Comparison of ENCODE assay signal across 24 cellular contexts in genomic region chr5:10065428-10066000, GRCh38.
DNase-seq lines count a peak whose midpoint lies in the region; ATAC-seq and TF ChIP-seq lines count a peak whose summit lies in the region.
"Had no signal": no experiment of that assay in that cellular context is flagged by ENCODE, and none has a peak within 500 bp of the region (broad histone marks: within the 10 kb centered on the region; RNA-seq: fewer than 3 reads in every experiment).

No MANE protein-coding gene starts in this region.

- no peak overlapping the region for H3K4ac ChIP-seq in mesenchymal stem cell (ENCODE audit: low read depth in 1 of 2, low read length in 2 of 2)

- H3K27me3 Mint-ChIP-seq in natural killer cell treated with Interleukin-12 subunit alpha and Interleukin-12 subunit beta and Interleukin-15 and Interleukin-18, amount 100 ng/mL, for 72 hours, result no peaks in the 10 kb centered on the region
- no peaks in the 10 kb centered on the region for H3K27me3 Mint-ChIP-seq in natural killer cell (ENCODE audit: low read depth in 2 of 2)
- no peaks in the 10 kb centered on the region for H3K27me3 Mint-ChIP-seq in endodermal cell (ENCODE audit: insufficient read depth)
- H3K27me3 Mint-ChIP-seq: CD4-positive, alpha-beta memory T cell; CD4-positive, CD25-positive, alpha-beta regulatory T cell had no signal

- no peak overlapping the region for H3K18ac ChIP-seq in mesenchymal stem cell (ENCODE audit: low read depth in 1 of 2, low read length in 2 of 2)

- no peaks in the 10 kb centered on the region for H3K36me3 Mint-ChIP-seq in natural killer cell treated with Interleukin-12 subunit alpha and Interleukin-12 subunit beta and Interleukin-15 and Interleukin-18, amount 100 ng/mL, for 72 hours
- H3K36me3 Mint-ChIP-seq in natural killer cell (no peaks in the 10 kb centered on the region), endodermal cell (ENCODE audit: low read depth) (peaks cover 7% of the 10 kb centered on the region)
- H3K36me3 Mint-ChIP-seq: CD14-positive monocyte; CD4-positive, alpha-beta memory T cell; CD4-positive, CD25-positive, alpha-beta regulatory T cell; CD8-positive, alpha-beta memory T cell had no signal

- H3K4me3 ChIP-seq in coronary artery (no peak overlapping the region), endodermal cell (ENCODE audit: low read length) (no peak overlapping the region), mesenchymal stem cell (ENCODE audit: insufficient read depth in 1 of 2, low read depth in 1 of 2, low read length in 2 of 2) (no peak overlapping the region)
- H3K4me3 ChIP-seq: BLaER1, GM12878 had no signal

- H3K4me1 Mint-ChIP-seq in natural killer cell treated with Interleukin-12 subunit alpha and Interleukin-12 subunit beta and Interleukin-15 and Interleukin-18, amount 100 ng/mL, for 72 hours (ENCODE audit: low read depth in 2 of 2), result no peaks in the 10 kb centered on the region
- H3K4me1 Mint-ChIP-seq in natural killer cell (no peaks in the 10 kb centered on the region), endodermal cell (no peaks in the 10 kb centered on the region)
- H3K4me1 Mint-ChIP-seq: CD14-positive monocyte; CD8-positive, alpha-beta memory T cell had no signal

- H3K27ac Mint-ChIP-seq in natural killer cell treated with Interleukin-12 subunit alpha and Interleukin-12 subunit beta and Interleukin-15 and Interleukin-18, amount 100 ng/mL, for 72 hours, result no peak overlapping the region
- H3K27ac Mint-ChIP-seq in natural killer cell (no peak overlapping the region), endodermal cell (no peak overlapping the region)
- H3K27ac Mint-ChIP-seq: CD14-positive monocyte; CD4-positive, alpha-beta memory T cell; CD4-positive, CD25-positive, alpha-beta regulatory T cell; CD8-positive, alpha-beta memory T cell had no signal

- ATAC-seq in natural killer cell treated with Interleukin-12 subunit alpha and Interleukin-12 subunit beta and Interleukin-15 and Interleukin-18, amount 100 ng/mL, for 72 hours, result peak; percentile 15 to 24
- ATAC-seq in natural killer cell, result no peak
- ATAC-seq: GM12878 had no signal

- TF ChIP-seq CTCF in natural killer cell (IDR thresholded peaks at IDR 0.05) (no peak), coronary artery (IDR thresholded peaks at IDR 0.05) (no peak), endodermal cell (conservative IDR thresholded peaks at IDR 0.05) (no peak), GM13977 (IDR thresholded peaks at IDR 0.05; ENCODE audit: extremely low read depth, insufficient read depth, missing control alignments) (no peak)

- H4K91ac ChIP-seq in mesenchymal stem cell (ENCODE audit: low read length), result no peak overlapping the region

- H3K4me1 ChIP-seq in endodermal cell (ENCODE audit: control insufficient read depth, insufficient read depth, low read length) (no peaks in the 10 kb centered on the region), mesenchymal stem cell (ENCODE audit: control insufficient read depth, insufficient read depth, low read depth, low read length) (no peaks in the 10 kb centered on the region)
- H3K4me1 ChIP-seq: BE2C, BLaER1 had no signal

- no peak overlapping the region for H2BK5ac ChIP-seq in mesenchymal stem cell (ENCODE audit: low read depth, low read length, poor library complexity, severe bottlenecking)

- intact Hi-C loops in natural killer cell (cut with micrococcal nuclease), result no loop called here

- in situ Hi-C loops in GM13977 (cut with MboI; ENCODE audit: low pct_unique_long_range_greater_than_20kb, low sequenced_read_pairs, unreplicated experiment), result no loop called here

- H3K27ac ChIP-seq in coronary artery, result no peak overlapping the region
- H3K27ac ChIP-seq in endodermal cell (ENCODE audit: low read depth, low read length), result no peak overlapping the region
- no peak overlapping the region for H3K27ac ChIP-seq in mesenchymal stem cell (ENCODE audit: low read length, poor library complexity, severe bottlenecking)
- H3K27ac ChIP-seq: BLaER1 had no signal

- no peak overlapping the region for H2AK5ac ChIP-seq in mesenchymal stem cell (ENCODE audit: low read length, severe bottlenecking)

- H3K36me3 ChIP-seq in endodermal cell (ENCODE audit: control insufficient read depth, insufficient read depth, low read length) (no peaks in the 10 kb centered on the region), mesenchymal stem cell (ENCODE audit: control insufficient read depth in 1 of 2, insufficient read depth in 2 of 2, low read depth in 1 of 2, low read length in 2 of 2) (no peaks in the 10 kb centered on the region)
- H3K36me3 ChIP-seq: BE2C, BLaER1 had no signal

- H3K23ac ChIP-seq in mesenchymal stem cell (ENCODE audit: low read length in 2 of 2), result no peak overlapping the region

- no peak overlapping the region for H2BK120ac ChIP-seq in mesenchymal stem cell (ENCODE audit: low read depth, low read length)

- H3K9me3 Mint-ChIP-seq in natural killer cell treated with Interleukin-12 subunit alpha and Interleukin-12 subunit beta and Interleukin-15 and Interleukin-18, amount 100 ng/mL, for 72 hours, result peaks cover 4% of the 10 kb centered on the region
- H3K9me3 Mint-ChIP-seq in natural killer cell, result peaks cover 2 to 3% of the 10 kb centered on the region in 2 donors
- peaks cover 22% of the 10 kb centered on the region for H3K9me3 Mint-ChIP-seq in endodermal cell

- H4K8ac ChIP-seq in mesenchymal stem cell (ENCODE audit: low read length), result no peak overlapping the region

- H3K9ac ChIP-seq in endodermal cell (ENCODE audit: extremely low read depth, low read length, poor library complexity, severe bottlenecking) (no peak overlapping the region), mesenchymal stem cell (ENCODE audit: low read length) (no peak overlapping the region)
- H3K9ac ChIP-seq: BLaER1 had no signal

- H3K4me3 Mint-ChIP-seq in natural killer cell treated with Interleukin-12 subunit alpha and Interleukin-12 subunit beta and Interleukin-15 and Interleukin-18, amount 100 ng/mL, for 72 hours, result no peak overlapping the region
- H3K4me3 Mint-ChIP-seq in natural killer cell (no peak overlapping the region), endodermal cell (no peak overlapping the region)
- H3K4me3 Mint-ChIP-seq: CD14-positive monocyte; CD4-positive, alpha-beta memory T cell; CD4-positive, CD25-positive, alpha-beta regulatory T cell; CD8-positive, alpha-beta memory T cell had no signal

- H3K79me1 ChIP-seq in mesenchymal stem cell (replicated peaks; ENCODE audit: low read length, poor library complexity, severe bottlenecking), result no peaks in the 10 kb centered on the region

- H2AFZ ChIP-seq in mesenchymal stem cell (ENCODE audit: low read depth, low read length), result no peak overlapping the region

- H3K14ac ChIP-seq in mesenchymal stem cell (ENCODE audit: low read length in 2 of 2), result no peak overlapping the region

- WGBS in endodermal cell (ENCODE audit: insufficient coverage in 1 of 2, insufficient read length in 1 of 2), 2 experiments, result 94 to 99% methylated on average over 13 to 34 of the region's 34 CpGs
- WGBS in mesenchymal stem cell, result 95% methylated on average over 34 of the region's 34 CpGs

- no peak overlapping the region for H2BK15ac ChIP-seq in mesenchymal stem cell (ENCODE audit: low read depth, poor library complexity, severe bottlenecking)

- H3K9me3 ChIP-seq in endodermal cell (ENCODE audit: control insufficient read depth, low read length) (no peaks in the 10 kb centered on the region), mesenchymal stem cell (ENCODE audit: control insufficient read depth, low read length) (no peaks in the 10 kb centered on the region)
- H3K9me3 ChIP-seq: BE2C had no signal

- H3K4me2 ChIP-seq in mesenchymal stem cell (ENCODE audit: low read length, poor library complexity, severe bottlenecking), result no peak overlapping the region
- H3K4me2 ChIP-seq: BLaER1 had no signal

- DNase-seq in natural killer cell treated with Interleukin-12 subunit alpha and Interleukin-12 subunit beta and Interleukin-15 and Interleukin-18, amount 100 ng/mL, for 72 hours (ENCODE audit: low spot score), result no peak
- DNase-seq in natural killer cell, result no peak
- DNase-seq in coronary artery (ENCODE audit: low spot score), result peak; percentile 17
- DNase-seq in endodermal cell, result peak; percentile 26
- DNase-seq in mesenchymal stem cell, result no peak
- DNase-seq in GM13977 (ENCODE audit: low spot score), result no peak
- DNase-seq: 8988T; ACHN; BE2C; C1 segment of cervical spinal cord; CD4-positive, alpha-beta memory T cell; CD4-positive, CD25-positive, alpha-beta regulatory T cell; CD8-positive, alpha-beta memory T cell; COR-L47; DMS 273 treated with DMSO at 0.1 percent for 48 hours; DMS153; DMS53; DMS79; DND-41; EL; GDM1 had no signal

- H2BK12ac ChIP-seq in mesenchymal stem cell (ENCODE audit: low read length in 2 of 2), result no peak overlapping the region

- H3K27me3 ChIP-seq in endodermal cell (ENCODE audit: control insufficient read depth, insufficient read depth, low read length, poor library complexity, severe bottlenecking) (no peaks in the 10 kb centered on the region), mesenchymal stem cell (ENCODE audit: control insufficient read depth in 1 of 2, insufficient read depth in 1 of 2, low read length in 2 of 2) (peaks cover 3 to 9% of the 10 kb centered on the region in 2 experiments)
- H3K27me3 ChIP-seq: BE2C, BLaER1 had no signal

Comparison
In these comparisons a context has a peak if more than half of its experiments do, and no peak if none do; other contexts are left out.
1. ATAC-seq: peak in natural killer cell treated with Interleukin-12 subunit alpha and Interleukin-12 subunit beta and Interleukin-15 and Interleukin-18, amount 100 ng/mL, for 72 hours (2 of 2); none in natural killer cell (0 of 3).
2. DNase-seq: peak in coronary artery (single experiment) and endodermal cell (single experiment); none in natural killer cell treated with Interleukin-12 subunit alpha and Interleukin-12 subunit beta and Interleukin-15 and Interleukin-18, amount 100 ng/mL, for 72 hours (single experiment), natural killer cell (single experiment), mesenchymal stem cell (single experiment) and GM13977 (single experiment).